ENCODE assay signal across 1 cellular context in the genomic region with DNA sequence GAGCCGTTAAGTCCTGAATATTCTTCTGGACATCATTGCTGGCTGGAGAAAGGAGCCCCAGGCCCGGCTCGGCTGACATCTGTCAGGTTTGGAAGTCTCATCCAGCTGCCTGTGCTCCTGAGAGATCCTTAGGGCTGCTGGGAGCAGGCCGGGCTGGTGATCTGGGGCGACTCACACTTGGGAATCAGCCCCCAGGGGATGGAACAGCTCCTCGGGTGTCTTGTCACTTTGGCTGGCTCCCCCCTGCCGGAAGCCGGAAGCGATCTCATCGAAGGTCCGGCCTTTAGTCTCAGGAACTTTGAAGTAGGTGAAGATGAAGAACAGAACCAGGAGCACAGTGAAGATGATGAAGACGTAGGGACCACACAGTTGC.
TF ChIP-seq lines count a peak whose summit lies in the region.

No MANE protein-coding gene starts in this region.

TF ChIP-seq in GM23338, 12 proteins besides CTCF, POLR2A, EP300 and RAD21 (continued from another document):
- no peak for TF ChIP-seq REST (IDR thresholded peaks at IDR 0.05; ENCODE audit: unreplicated experiment)
- TF ChIP-seq, protein P1, sequence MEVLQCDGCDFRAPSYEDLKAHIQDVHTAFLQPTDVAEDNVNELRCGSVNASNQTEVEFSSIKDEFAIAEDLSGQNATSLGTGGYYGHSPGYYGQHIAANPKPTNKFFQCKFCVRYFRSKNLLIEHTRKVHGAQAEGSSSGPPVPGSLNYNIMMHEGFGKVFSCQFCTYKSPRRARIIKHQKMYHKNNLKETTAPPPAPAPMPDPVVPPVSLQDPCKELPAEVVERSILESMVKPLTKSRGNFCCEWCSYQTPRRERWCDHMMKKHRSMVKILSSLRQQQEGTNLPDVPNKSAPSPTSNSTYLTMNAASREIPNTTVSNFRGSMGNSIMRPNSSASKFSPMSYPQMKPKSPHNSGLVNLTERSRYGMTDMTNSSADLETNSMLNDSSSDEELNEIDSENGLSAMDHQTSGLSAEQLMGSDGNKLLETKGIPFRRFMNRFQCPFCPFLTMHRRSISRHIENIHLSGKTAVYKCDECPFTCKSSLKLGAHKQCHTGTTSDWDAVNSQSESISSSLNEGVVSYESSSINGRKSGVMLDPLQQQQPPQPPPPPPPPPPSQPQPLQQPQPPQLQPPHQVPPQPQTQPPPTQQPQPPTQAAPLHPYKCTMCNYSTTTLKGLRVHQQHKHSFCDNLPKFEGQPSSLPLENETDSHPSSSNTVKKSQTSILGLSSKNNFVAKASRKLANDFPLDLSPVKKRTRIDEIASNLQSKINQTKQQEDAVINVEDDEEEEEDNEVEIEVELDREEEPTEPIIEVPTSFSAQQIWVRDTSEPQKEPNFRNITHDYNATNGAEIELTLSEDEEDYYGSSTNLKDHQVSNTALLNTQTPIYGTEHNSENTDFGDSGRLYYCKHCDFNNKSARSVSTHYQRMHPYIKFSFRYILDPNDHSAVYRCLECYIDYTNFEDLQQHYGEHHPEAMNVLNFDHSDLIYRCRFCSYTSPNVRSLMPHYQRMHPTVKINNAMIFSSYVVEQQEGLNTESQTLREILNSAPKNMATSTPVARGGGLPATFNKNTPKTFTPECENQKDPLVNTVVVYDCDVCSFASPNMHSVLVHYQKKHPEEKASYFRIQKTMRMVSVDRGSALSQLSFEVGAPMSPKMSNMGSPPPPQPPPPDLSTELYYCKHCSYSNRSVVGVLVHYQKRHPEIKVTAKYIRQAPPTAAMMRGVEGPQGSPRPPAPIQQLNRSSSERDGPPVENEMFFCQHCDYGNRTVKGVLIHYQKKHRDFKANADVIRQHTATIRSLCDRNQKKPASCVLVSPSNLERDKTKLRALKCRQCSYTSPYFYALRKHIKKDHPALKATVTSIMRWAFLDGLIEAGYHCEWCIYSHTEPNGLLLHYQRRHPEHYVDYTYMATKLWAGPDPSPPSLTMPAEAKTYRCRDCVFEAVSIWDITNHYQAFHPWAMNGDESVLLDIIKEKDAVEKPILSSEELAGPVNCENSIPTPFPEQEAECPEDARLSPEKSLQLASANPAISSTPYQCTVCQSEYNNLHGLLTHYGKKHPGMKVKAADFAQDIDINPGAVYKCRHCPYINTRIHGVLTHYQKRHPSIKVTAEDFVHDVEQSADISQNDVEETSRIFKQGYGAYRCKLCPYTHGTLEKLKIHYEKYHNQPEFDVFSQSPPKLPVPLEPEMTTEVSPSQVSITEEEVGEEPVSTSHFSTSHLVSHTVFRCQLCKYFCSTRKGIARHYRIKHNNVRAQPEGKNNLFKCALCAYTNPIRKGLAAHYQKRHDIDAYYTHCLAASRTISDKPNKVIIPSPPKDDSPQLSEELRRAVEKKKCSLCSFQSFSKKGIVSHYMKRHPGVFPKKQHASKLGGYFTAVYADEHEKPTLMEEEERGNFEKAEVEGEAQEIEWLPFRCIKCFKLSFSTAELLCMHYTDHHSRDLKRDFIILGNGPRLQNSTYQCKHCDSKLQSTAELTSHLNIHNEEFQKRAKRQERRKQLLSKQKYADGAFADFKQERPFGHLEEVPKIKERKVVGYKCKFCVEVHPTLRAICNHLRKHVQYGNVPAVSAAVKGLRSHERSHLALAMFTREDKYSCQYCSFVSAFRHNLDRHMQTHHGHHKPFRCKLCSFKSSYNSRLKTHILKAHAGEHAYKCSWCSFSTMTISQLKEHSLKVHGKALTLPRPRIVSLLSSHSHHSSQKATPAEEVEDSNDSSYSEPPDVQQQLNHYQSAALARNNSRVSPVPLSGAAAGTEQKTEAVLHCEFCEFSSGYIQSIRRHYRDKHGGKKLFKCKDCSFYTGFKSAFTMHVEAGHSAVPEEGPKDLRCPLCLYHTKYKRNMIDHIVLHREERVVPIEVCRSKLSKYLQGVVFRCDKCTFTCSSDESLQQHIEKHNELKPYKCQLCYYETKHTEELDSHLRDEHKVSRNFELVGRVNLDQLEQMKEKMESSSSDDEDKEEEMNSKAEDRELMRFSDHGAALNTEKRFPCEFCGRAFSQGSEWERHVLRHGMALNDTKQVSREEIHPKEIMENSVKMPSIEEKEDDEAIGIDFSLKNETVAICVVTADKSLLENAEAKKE (CRISPR knock-in tag; IDR thresholded peaks at IDR 0.05), result no peak
- TF ChIP-seq ZNF331 (CRISPR knock-in tag; IDR thresholded peaks at IDR 0.05; ENCODE audit: low read depth), result no peak
- TF ChIP-seq EZH2 (IDR thresholded peaks at IDR 0.05; ENCODE audit: low read depth, unreplicated experiment), result no peak
- TF ChIP-seq, protein P2, sequence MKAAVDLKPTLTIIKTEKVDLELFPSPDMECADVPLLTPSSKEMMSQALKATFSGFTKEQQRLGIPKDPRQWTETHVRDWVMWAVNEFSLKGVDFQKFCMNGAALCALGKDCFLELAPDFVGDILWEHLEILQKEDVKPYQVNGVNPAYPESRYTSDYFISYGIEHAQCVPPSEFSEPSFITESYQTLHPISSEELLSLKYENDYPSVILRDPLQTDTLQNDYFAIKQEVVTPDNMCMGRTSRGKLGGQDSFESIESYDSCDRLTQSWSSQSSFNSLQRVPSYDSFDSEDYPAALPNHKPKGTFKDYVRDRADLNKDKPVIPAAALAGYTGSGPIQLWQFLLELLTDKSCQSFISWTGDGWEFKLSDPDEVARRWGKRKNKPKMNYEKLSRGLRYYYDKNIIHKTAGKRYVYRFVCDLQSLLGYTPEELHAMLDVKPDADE (IDR thresholded peaks at IDR 0.05), result no peak
- no peak for TF ChIP-seq JUNB (IDR thresholded peaks at IDR 0.05; ENCODE audit: unreplicated experiment)
- no peak for TF ChIP-seq CREB1 (CRISPR knock-in tag; IDR thresholded peaks at IDR 0.05; ENCODE audit: low read depth)
